Comparison of ENCODE assay signal across 2 cellular contexts in genomic region chr5:126338516-126339153, GRCh38.
TF ChIP-seq lines count a peak whose summit lies in the region.

No MANE protein-coding gene starts in this region.

TF ChIP-seq in HepG2, 621 proteins besides CTCF, POLR2A, EP300 and RAD21:
- no peak for TF ChIP-seq YY1 (IDR thresholded peaks at IDR 0.05; ENCODE audit: insufficient read depth, insufficient replicate concordance, low read depth, low read length)
- no peak for TF ChIP-seq HOXA3 (CRISPR knock-in tag; IDR thresholded peaks at IDR 0.05)
- TF ChIP-seq KIAA2018 (CRISPR knock-in tag; IDR thresholded peaks at IDR 0.05; ENCODE audit: borderline replicate concordance) = no peak
- no peak for TF ChIP-seq ZNF441 (CRISPR knock-in tag; IDR thresholded peaks at IDR 0.05; ENCODE audit: borderline replicate concordance)
- no peak for TF ChIP-seq FOXA1 (IDR thresholded peaks at IDR 0.05)
- TF ChIP-seq FOXA1 (CRISPR knock-in tag; IDR thresholded peaks at IDR 0.05) = no peak
- TF ChIP-seq ZNF326 (CRISPR knock-in tag; IDR thresholded peaks at IDR 0.05; ENCODE audit: borderline replicate concordance) = no peak

TF ChIP-seq in H1, 55 proteins besides CTCF, POLR2A, EP300 and RAD21:
- TF ChIP-seq HDAC2 (IDR thresholded peaks at IDR 0.05; ENCODE audit: borderline replicate concordance in 1 of 2, low read depth in 2 of 2, low read length in 2 of 2) (no peak), RXRA (IDR thresholded peaks at IDR 0.05; ENCODE audit: insufficient read depth, low read depth, low read length) (no peak), SIX5 (IDR thresholded peaks at IDR 0.05; ENCODE audit: low read depth, low read length) (no peak), CHD7 (IDR thresholded peaks at IDR 0.05; ENCODE audit: insufficient replicate concordance, low read length) (no peak), CREB1 (IDR thresholded peaks at IDR 0.05) (no peak), MAX (IDR thresholded peaks at IDR 0.05) (no peak), NANOG (IDR thresholded peaks at IDR 0.05; ENCODE audit: insufficient read depth, low read depth, low read length, poor library complexity, severe bottlenecking) (no peak)
TF ChIP-seq in H1: peak in this region for 0.
